10 cellular contexts compared by ENCODE assay signal in genomic region chr10:62079885-62080559, GRCh38.
DNase-seq lines count a peak whose midpoint lies in the region; ATAC-seq and TF ChIP-seq lines count a peak whose summit lies in the region.
"Had no signal": no experiment of that assay in that cellular context is flagged by ENCODE, and none has a peak within 500 bp of the region (broad histone marks: within the 10 kb centered on the region; RNA-seq: fewer than 3 reads in every experiment).

No MANE protein-coding gene starts in this region.

- peaks cover 0 to 41% (median 0%) of the 10 kb centered on the region in 9 donors for H3K36me3 ChIP-seq in heart right ventricle
- peaks cover 0 to 14% (median 0%) of the 10 kb centered on the region in 3 donors for H3K36me3 ChIP-seq in tibial nerve
- no peaks in the 10 kb centered on the region for H3K36me3 ChIP-seq in prostate gland

- H3K27ac Mint-ChIP-seq in T-helper 2 cell treated with Interferon-gamma antibody and Interleukin-4, amounts not matched to agents 5 μg/mL and 100 μg/mL, for 36 hours: peak overlapping the region; percentile 60

- H3K4me1 Mint-ChIP-seq in T-helper 2 cell treated with Interferon-gamma antibody and Interleukin-4, amounts not matched to agents 5 μg/mL and 100 μg/mL, for 36 hours (ENCODE audit: low read depth): peaks cover 59% of the 10 kb centered on the region

- H3K9me3 Mint-ChIP-seq in T-helper 2 cell treated with Interferon-gamma antibody and Interleukin-4, amounts not matched to agents 5 μg/mL and 100 μg/mL, for 36 hours: peaks cover 5% of the 10 kb centered on the region

- ATAC-seq in heart right ventricle (no peak), left cardiac atrium (no peak), HG02759 (IDR thresholded peaks at IDR 0.05; ENCODE audit: unreplicated experiment) (peak; percentile 56)

- DNase-seq in heart right ventricle (no peak), left cardiac atrium (no peak), tibial nerve (ENCODE audit: low spot score in 2 of 2) (no peak), prostate gland (ENCODE audit: low spot score) (no peak), T-helper 9 cell (no peak)
- no peak for DNase-seq in T-helper 2 cell treated with Interferon-gamma antibody and Interleukin-4, amounts not matched to agents 5 μg/mL and 100 μg/mL, for 36 hours (ENCODE audit: low spot score)
- DNase-seq in stimulated activated CD8-positive, alpha-beta memory T cell treated with anti-CD3 and anti-CD28 coated beads, Interleukin-4, amount 100 ng/mL, for 48 hours: no peak
- DNase-seq: activated gamma-delta T cell, NCI-H1417 had no signal

- no peak overlapping the region for H3K4me3 ChIP-seq in heart right ventricle
- no peak overlapping the region for H3K4me3 ChIP-seq in tibial nerve
- H3K4me3 ChIP-seq in prostate gland: no peak overlapping the region

- TF ChIP-seq CTCF in heart right ventricle (IDR thresholded peaks at IDR 0.05) (no peak), tibial nerve (IDR thresholded peaks at IDR 0.05) (no peak), prostate gland (IDR thresholded peaks at IDR 0.05) (no peak)

- H3K4me1 ChIP-seq in heart right ventricle (peaks cover 24 to 94% (median 85%) of the 10 kb centered on the region in 9 donors), tibial nerve (peaks cover 5 to 94% (median 77%) of the 10 kb centered on the region in 4 donors), prostate gland (replicated peaks) (peaks cover 37% of the 10 kb centered on the region)

- peaks cover 59% of the 10 kb centered on the region for H3K36me3 Mint-ChIP-seq in T-helper 2 cell treated with Interferon-gamma antibody and Interleukin-4, amounts not matched to agents 5 μg/mL and 100 μg/mL, for 36 hours (ENCODE audit: low read depth)

- H3K9me3 ChIP-seq in heart right ventricle (no peaks in the 10 kb centered on the region), tibial nerve (no peaks in the 10 kb centered on the region), prostate gland (no peaks in the 10 kb centered on the region)

- intact Hi-C loops in heart right ventricle (cut with DNase I) (loop anchor here in 6 of 10 donors (5.0 kb wide), 2 partner anchors 33 to 178 kb away; partner anchors contain the start of gene ARID5B (in 1 of the 6)), left cardiac atrium (cut with DNase I) (no loop called here), prostate gland (cut with DNase I) (loop anchor here (5.0 kb wide), 1 partner anchor 33 kb away; no protein-coding TSS in a partner anchor)

- H3K27me3 Mint-ChIP-seq in T-helper 2 cell treated with Interferon-gamma antibody and Interleukin-4, amounts not matched to agents 5 μg/mL and 100 μg/mL, for 36 hours (ENCODE audit: low read depth): no peaks in the 10 kb centered on the region

- 97 to 99% methylated on average over 8 of the region's 8 CpGs for WGBS in heart right ventricle, 2 donors
- WGBS in tibial nerve, 2 donors: 96 to 97% methylated on average over 8 of the region's 8 CpGs
- WGBS in prostate gland: 98% methylated on average over 8 of the region's 8 CpGs

- H3K4me3 Mint-ChIP-seq in T-helper 2 cell treated with Interferon-gamma antibody and Interleukin-4, amounts not matched to agents 5 μg/mL and 100 μg/mL, for 36 hours: no peak overlapping the region

- TF ChIP-seq POLR2A in tibial nerve (IDR thresholded peaks at IDR 0.05) (no peak), prostate gland (IDR thresholded peaks at IDR 0.05) (no peak)

- H3K27ac ChIP-seq in heart right ventricle (peak overlapping the region in 8 of 10 donors; percentile 86 to 93 (median 88)), tibial nerve (peak overlapping the region; percentile 38 to 85 (median 77)), prostate gland (peak overlapping the region in 1 of 2 donors; percentile 8)

- TF ChIP-seq EP300 in tibial nerve (IDR thresholded peaks at IDR 0.05): no peak

- H3K27me3 ChIP-seq in heart right ventricle (no peaks in the 10 kb centered on the region), tibial nerve (no peaks in the 10 kb centered on the region), prostate gland (replicated peaks; ENCODE audit: insufficient read depth) (no peaks in the 10 kb centered on the region)

Comparison
In these comparisons a context has a peak if more than half of its experiments do, and no peak if none do; other contexts are left out.
1. intact Hi-C loops: an anchor here in heart right ventricle (5.0 kb wide) and prostate gland (5.0 kb wide); none called in left cardiac atrium.